Comparison of ENCODE assay signal across 21 cellular contexts in genomic region chr3:14238356-14238755, GRCh38. TPM values are rescaled to one million over a fixed set of nuclear protein-coding genes. Genes with fewer than 3 reads are reported as not detected.
DNase-seq lines count a peak whose midpoint lies in the region; ATAC-seq and TF ChIP-seq lines count a peak whose summit lies in the region.
"Had no signal": no experiment of that assay in that cellular context is flagged by ENCODE, and none has a peak within 500 bp of the region (broad histone marks: within the 10 kb centered on the region; RNA-seq: fewer than 3 reads in every experiment).

No MANE protein-coding gene starts in this region.

- no peak overlapping the region for H3K4me3 ChIP-seq in right atrium auricular region
- H3K4me3 ChIP-seq in vagina, result no peak overlapping the region
- H3K4me3 ChIP-seq: A549; BLaER1 treated with 17β-estradiol and CSF1 and Interleukin-3, amounts not matched to agents 10 nM and 100 nM; HAP-1 had no signal

- ATAC-seq in Right ventricle myocardium inferior, result no peak
- ATAC-seq: A549 had no signal

- H3K27ac ChIP-seq in right atrium auricular region, result no peak overlapping the region
- H3K27ac ChIP-seq in vagina, result no peak overlapping the region
- H3K27ac ChIP-seq: A549; BLaER1 treated with 17β-estradiol and CSF1 and Interleukin-3, amounts not matched to agents 10 nM and 100 nM had no signal

- no peak for TF ChIP-seq POLR2A in vagina (IDR thresholded peaks at IDR 0.05)

- peaks cover 0 to 15% of the 10 kb centered on the region in 2 donors for H3K4me1 ChIP-seq in right atrium auricular region
- H3K4me1 ChIP-seq in vagina, result no peaks in the 10 kb centered on the region
- H3K4me1 ChIP-seq: A549; BE2C; BLaER1 treated with 17β-estradiol and CSF1 and Interleukin-3, amounts not matched to agents 10 nM and 100 nM; HAP-1 had no signal

- H3K36me3 ChIP-seq in right atrium auricular region, result no peaks in the 10 kb centered on the region
- H3K36me3 ChIP-seq in vagina, result no peaks in the 10 kb centered on the region
- H3K36me3 ChIP-seq: BE2C; BLaER1 treated with 17β-estradiol and CSF1 and Interleukin-3, amounts not matched to agents 10 nM and 100 nM; HAP-1 had no signal

- DNase-seq in right atrium auricular region (ENCODE audit: low spot score) (peak; percentile 32), Right ventricle myocardium inferior (ENCODE audit: missing footprints) (no peak), islet precursor cell (peak; percentile 36), vagina (ENCODE audit: extremely low spot score in 2 of 2) (peak; percentile 22 to 72), UCSD-AML1 (lab: John Stamatoyannopoulos, UW; ENCODE audit: unreplicated experiment) (no peak), COR-L47 (lab: John Stamatoyannopoulos, UW) (no peak)
- DNase-seq: 8988T; ACHN; AML-193; BE2C; Calu3; CD4-positive, alpha-beta T cell; CD8-positive, alpha-beta memory T cell; DMS53; DMS79 treated with DMSO at 0.1 percent for 48 hours; GF-D8; GOT3; HFFc6 had no signal

- H3K27me3 ChIP-seq in right atrium auricular region, result no peaks in the 10 kb centered on the region
- no peaks in the 10 kb centered on the region for H3K27me3 ChIP-seq in vagina
- H3K27me3 ChIP-seq: BE2C; BLaER1 treated with 17β-estradiol and CSF1 and Interleukin-3, amounts not matched to agents 10 nM and 100 nM had no signal

- H3K9me3 ChIP-seq in right atrium auricular region (peaks cover 0 to 6% of the 10 kb centered on the region in 2 donors), vagina (peaks cover 2% of the 10 kb centered on the region)
- H3K9me3 ChIP-seq: BE2C, HAP-1 had no signal

- intact Hi-C loops in Right ventricle myocardium inferior (cut with DNase I) (no loop called here), vagina (cut with DNase I) (no loop called here)

- no peak for TF ChIP-seq CTCF in right atrium auricular region (IDR thresholded peaks at IDR 0.05)
- no peak for TF ChIP-seq CTCF in vagina (IDR thresholded peaks at IDR 0.05)

RNA-seq across cellular contexts. Expression of gene LSM3, which starts 59.7 kb away (rescaled TPM):
- total RNA-seq in right atrium auricular region (10 to 100 TPM; 15.0 to 15.4 TPM), Right ventricle myocardium inferior (17.2 TPM), vagina (6.4 TPM)

RNA-seq across cellular contexts. Expression of gene XPC, which starts 60.0 kb away (rescaled TPM):
- 10 to 100 TPM; 15.7 to 18.3 TPM for total RNA-seq in right atrium auricular region
- total RNA-seq in Right ventricle myocardium inferior, result 7.7 TPM
- 33.6 TPM for total RNA-seq in vagina

Comparison
In these comparisons a context has a peak if more than half of its experiments do, and no peak if none do; other contexts are left out.
1. DNase-seq: peak in right atrium auricular region (single experiment), islet precursor cell (single experiment) and vagina (2 of 2); none in Right ventricle myocardium inferior (single experiment), UCSD-AML1 (single experiment) and COR-L47 (single experiment).